ENCODE assay signal across 8 cellular contexts in genomic region chr17:68035131-68035522, GRCh38. TPM values are rescaled to one million over a fixed set of nuclear protein-coding genes. Genes with fewer than 3 reads are reported as not detected.
A peak's percentile ranks its signal among the peaks of the same experiment; 100 is the strongest.
DNase-seq lines count a peak whose midpoint lies in the region; ATAC-seq and TF ChIP-seq lines count a peak whose summit lies in the region.

No MANE protein-coding gene starts in this region.

- peaks cover 0 to 19% (median 18%) of the 10 kb centered on the region in 5 donors for H3K4me1 ChIP-seq in subcutaneous abdominal adipose tissue (ENCODE audit: control insufficient read depth in 5 of 5, insufficient read depth in 5 of 5, low read length in 5 of 5)

- no peaks in the 10 kb centered on the region for H3K27me3 ChIP-seq in subcutaneous abdominal adipose tissue (ENCODE audit: control insufficient read depth in 5 of 5, insufficient read depth in 4 of 5, low read length in 5 of 5)

- H3K4me3 Mint-ChIP-seq in activated CD4-positive, alpha-beta T cell treated with anti-CD3 and anti-CD28 coated beads, Interleukin-2, amount 10 ng/mL, durations not matched to agents 7 days and 5 days = peak overlapping the region; percentile 96
- H3K4me3 Mint-ChIP-seq in nephron = peak overlapping the region; percentile 80 to 98 (median 89)

- no peaks in the 10 kb centered on the region for H3K9me3 ChIP-seq in subcutaneous abdominal adipose tissue (ENCODE audit: control insufficient read depth in 5 of 5, low read length in 5 of 5)

- peaks cover 4 to 18% (median 8%) of the 10 kb centered on the region in 5 donors for H3K36me3 ChIP-seq in subcutaneous abdominal adipose tissue (ENCODE audit: control insufficient read depth in 5 of 5, insufficient read depth in 5 of 5, low read length in 5 of 5)

- no peak for TF ChIP-seq CTCF in nephron (IDR thresholded peaks at IDR 0.05; ENCODE audit: unreplicated experiment in 3 of 3)

- H3K4me3 ChIP-seq in subcutaneous abdominal adipose tissue (ENCODE audit: low read depth in 1 of 5, low read length in 5 of 5) = peak overlapping the region in 4 of 5 donors; percentile 33 to 54 (median 44)

- H3K4me1 Mint-ChIP-seq in activated CD4-positive, alpha-beta T cell treated with anti-CD3 and anti-CD28 coated beads, Interleukin-2, amount 10 ng/mL, durations not matched to agents 7 days and 5 days = peaks cover 26% of the 10 kb centered on the region
- peaks cover 27% of the 10 kb centered on the region for H3K4me1 Mint-ChIP-seq in nephron

- H3K27me3 Mint-ChIP-seq in activated CD4-positive, alpha-beta T cell treated with anti-CD3 and anti-CD28 coated beads, Interleukin-2, amount 10 ng/mL, durations not matched to agents 7 days and 5 days = no peaks in the 10 kb centered on the region
- H3K27me3 Mint-ChIP-seq in nephron (ENCODE audit: low read depth) = no peaks in the 10 kb centered on the region

- peaks cover 33% of the 10 kb centered on the region for H3K36me3 Mint-ChIP-seq in activated CD4-positive, alpha-beta T cell treated with anti-CD3 and anti-CD28 coated beads, Interleukin-2, amount 10 ng/mL, durations not matched to agents 7 days and 5 days (ENCODE audit: low read depth)
- peaks cover 23% of the 10 kb centered on the region for H3K36me3 Mint-ChIP-seq in nephron (ENCODE audit: low read depth)

- ATAC-seq in GM18907 (IDR thresholded peaks at IDR 0.05; ENCODE audit: unreplicated experiment) (peak; percentile 87), HG03064 (IDR thresholded peaks at IDR 0.05; ENCODE audit: low read depth, unreplicated experiment) (peak; percentile 90)

- peak overlapping the region; percentile 97 for H3K27ac Mint-ChIP-seq in activated CD4-positive, alpha-beta T cell treated with anti-CD3 and anti-CD28 coated beads, Interleukin-2, amount 10 ng/mL, durations not matched to agents 7 days and 5 days
- peak overlapping the region; percentile 33 to 66 (median 63) for H3K27ac Mint-ChIP-seq in nephron

- DNase-seq in NCI-H446 (lab: John Stamatoyannopoulos, UW) (peak; percentile 99), ecto neural progenitor cell (ENCODE audit: low spot score) (peak; percentile 97), dedifferentiated amniotic fluid mesenchymal stem cell (ENCODE audit: extremely low spot score) (no peak)
- DNase-seq in activated CD4-positive, alpha-beta T cell treated with anti-CD3 and anti-CD28 coated beads, Interleukin-2, amount 10 ng/mL, durations not matched to agents 7 days and 5 days = peak; percentile 92

- no peaks in the 10 kb centered on the region for H3K9me3 Mint-ChIP-seq in activated CD4-positive, alpha-beta T cell treated with anti-CD3 and anti-CD28 coated beads, Interleukin-2, amount 10 ng/mL, durations not matched to agents 7 days and 5 days
- H3K9me3 Mint-ChIP-seq in nephron = no peaks in the 10 kb centered on the region

- CTCF ChIA-PET in activated CD4-positive, alpha-beta T cell treated with anti-CD3 and anti-CD28 coated beads, Interleukin-2, amount 10 ng/mL, durations not matched to agents 7 days and 5 days (lab: Charles Lee) = interaction anchor here (0.6 to 2.4 kb wide), 2 partner anchors 15 to 395 kb away, joined by 4 to 8 read pairs; no protein-coding TSS in a partner anchor

- POLR2A ChIA-PET in activated CD4-positive, alpha-beta T cell treated with anti-CD3 and anti-CD28 coated beads, Interleukin-2, amount 10 ng/mL, durations not matched to agents 7 days and 5 days (lab: Charles Lee) = interaction anchor here (0.6 to 1.0 kb wide), 2 partner anchors 16 to 545 kb away, joined by 3 read pairs; no protein-coding TSS in a partner anchor

- H3K27ac ChIP-seq in subcutaneous abdominal adipose tissue (ENCODE audit: low read depth, low read length) = no peak overlapping the region

- H3K9ac ChIP-seq in subcutaneous abdominal adipose tissue (ENCODE audit: low read length in 5 of 5) = peak overlapping the region in 1 of 5 donors; percentile 56

RNA-seq across cellular contexts. Expression of gene KPNA2, which starts 0.4 kb away (rescaled TPM):
- 100 to 1,000 TPM; 265 to 292 TPM for total RNA-seq in activated CD4-positive, alpha-beta T cell treated with anti-CD3 and anti-CD28 coated beads, Interleukin-2, amount 10 ng/mL, durations not matched to agents 7 days and 5 days

RNA-seq across cellular contexts. Expression of gene C17orf58, which starts 38.9 kb away (rescaled TPM):
- 1 to 10 TPM; 3.5 to 4.7 TPM for total RNA-seq in activated CD4-positive, alpha-beta T cell treated with anti-CD3 and anti-CD28 coated beads, Interleukin-2, amount 10 ng/mL, durations not matched to agents 7 days and 5 days
